ENCODE assay signal across 8 cellular contexts in the genomic region with DNA sequence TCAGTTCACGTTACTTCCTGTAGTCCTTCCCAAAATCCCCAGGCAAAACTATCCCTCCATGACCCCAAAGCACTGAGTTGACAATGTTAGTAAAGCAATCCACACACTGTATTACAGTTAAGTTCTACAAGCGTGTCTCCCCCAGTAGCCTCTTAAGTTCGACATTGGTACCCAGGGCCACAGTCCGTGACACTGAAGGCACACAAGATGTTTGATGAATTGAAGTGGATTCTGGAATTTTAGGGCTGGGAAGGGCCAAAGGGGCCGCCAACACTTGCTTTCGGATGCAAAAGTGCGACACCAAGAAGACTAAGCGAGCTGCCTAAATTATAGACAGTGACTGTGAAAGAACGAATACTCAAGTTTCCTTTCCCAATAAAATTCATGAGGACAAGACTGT. TPM values are rescaled to one million over a fixed set of nuclear protein-coding genes. Genes with fewer than 3 reads are reported as not detected.
DNase-seq lines count a peak whose midpoint lies in the region; ATAC-seq and TF ChIP-seq lines count a peak whose summit lies in the region.

No MANE protein-coding gene starts in this region.

- H3K9me3 ChIP-seq in CD8-positive, alpha-beta T cell (ENCODE audit: low read length) = no peaks in the 10 kb centered on the region
- H3K9me3 ChIP-seq in Karpas-422 (ENCODE audit: low read length) = no peaks in the 10 kb centered on the region
- H3K9me3 ChIP-seq in parathyroid adenoma (ENCODE audit: control insufficient read depth, low read length) = no peaks in the 10 kb centered on the region

- peak overlapping the region; percentile 79 for H3K27ac Mint-ChIP-seq in CD8-positive, alpha-beta T cell
- H3K27ac Mint-ChIP-seq in endothelial cell (ENCODE audit: unreplicated experiment) = peak overlapping the region; percentile 4

- no peak for ATAC-seq in CD8-positive, alpha-beta T cell
- ATAC-seq in HG02678 (IDR thresholded peaks at IDR 0.05; ENCODE audit: unreplicated experiment) = no peak
- no peak for ATAC-seq in HG03469 (IDR thresholded peaks at IDR 0.05; ENCODE audit: unreplicated experiment)

- no peak overlapping the region for H3K4me3 ChIP-seq in CD8-positive, alpha-beta T cell (ENCODE audit: low read depth, low read length)
- peak overlapping the region; percentile 82 for H3K4me3 ChIP-seq in Karpas-422 (ENCODE audit: low read length)
- H3K4me3 ChIP-seq in parathyroid adenoma (ENCODE audit: low read depth, low read length) = peak overlapping the region; percentile 96

- no peaks in the 10 kb centered on the region for H3K27me3 Mint-ChIP-seq in CD8-positive, alpha-beta T cell (ENCODE audit: low read depth)
- peaks cover 13% of the 10 kb centered on the region for H3K27me3 Mint-ChIP-seq in endothelial cell (ENCODE audit: unreplicated experiment)

- intact Hi-C loops in CD8-positive, alpha-beta T cell (cut with DNase I, micrococcal nuclease) = loop anchor here (5.0 to 10.0 kb wide), 5 partner anchors 350 to 1925 kb away; partner anchors contain the start of genes N4BP1 (in 1 of the 2), NETO2 (in 1 of the 2) and SIAH1 (in 1 of the 2)

- H3K79me2 ChIP-seq in Karpas-422 (ENCODE audit: low read length) (peaks cover 86% of the 10 kb centered on the region), parathyroid adenoma (peaks cover 47% of the 10 kb centered on the region)

- no peak for DNase-seq in CD8-positive, alpha-beta T cell
- no peak for DNase-seq in Karpas-422
- no peak for DNase-seq in endothelial cell (ENCODE audit: low spot score)
- no peak for DNase-seq in effector CD4-positive, alpha-beta T cell
- DNase-seq in HPDE6-E6E7 (ENCODE audit: extremely low spot score) = no peak

- H3K36me3 Mint-ChIP-seq in CD8-positive, alpha-beta T cell = peaks cover 7% of the 10 kb centered on the region
- H3K36me3 Mint-ChIP-seq in endothelial cell (ENCODE audit: low read depth, unreplicated experiment) = no peaks in the 10 kb centered on the region

- TF ChIP-seq CTCF in CD8-positive, alpha-beta T cell (IDR thresholded peaks at IDR 0.05) = no peak
- TF ChIP-seq CTCF in endothelial cell (IDR thresholded peaks at IDR 0.05; ENCODE audit: unreplicated experiment) (no peak), parathyroid adenoma (IDR thresholded peaks at IDR 0.05) (no peak)

- H3K9me2 ChIP-seq in Karpas-422 (replicated peaks; ENCODE audit: insufficient read depth, low read length) = no peaks in the 10 kb centered on the region

- H2AFZ ChIP-seq in Karpas-422 (ENCODE audit: low read length) (no peak overlapping the region), parathyroid adenoma (no peak overlapping the region)

- H4K20me1 ChIP-seq in Karpas-422 (ENCODE audit: insufficient read depth, low read depth, low read length) = peaks cover 51% of the 10 kb centered on the region

- H3K4me3 Mint-ChIP-seq in CD8-positive, alpha-beta T cell = no peak overlapping the region
- H3K4me3 Mint-ChIP-seq in endothelial cell (ENCODE audit: unreplicated experiment) = no peak overlapping the region

- no peaks in the 10 kb centered on the region for H3K36me3 ChIP-seq in CD8-positive, alpha-beta T cell (ENCODE audit: insufficient read depth, low read length)
- peaks cover 9% of the 10 kb centered on the region; the same call in 1 of the 2 replicates for H3K36me3 ChIP-seq in Karpas-422 (ENCODE audit: insufficient read depth, low read length)
- no peaks in the 10 kb centered on the region for H3K36me3 ChIP-seq in parathyroid adenoma (ENCODE audit: control insufficient read depth, insufficient read depth, low read length)

- peaks cover 32% of the 10 kb centered on the region for H3K4me1 ChIP-seq in CD8-positive, alpha-beta T cell (ENCODE audit: insufficient read depth, low read length)
- H3K4me1 ChIP-seq in Karpas-422 (ENCODE audit: low read length) = peaks cover 50% of the 10 kb centered on the region
- peaks cover 18% of the 10 kb centered on the region for H3K4me1 ChIP-seq in parathyroid adenoma

- POLR2A ChIA-PET in CD8-positive, alpha-beta T cell (lab: Charles Lee) = no interaction called here

- no peak overlapping the region for H3K27ac ChIP-seq in CD8-positive, alpha-beta T cell (ENCODE audit: low read depth, low read length)
- H3K27ac ChIP-seq in Karpas-422 (ENCODE audit: low read length) = no peak overlapping the region
- no peak overlapping the region for H3K27ac ChIP-seq in parathyroid adenoma

- no peaks in the 10 kb centered on the region for H3K27me3 ChIP-seq in CD8-positive, alpha-beta T cell (ENCODE audit: insufficient read depth, low read length)
- no peaks in the 10 kb centered on the region for H3K27me3 ChIP-seq in Karpas-422 (ENCODE audit: low read length)
- H3K27me3 ChIP-seq in parathyroid adenoma (ENCODE audit: control insufficient read depth, insufficient read depth, low read length) = no peaks in the 10 kb centered on the region

- no peaks in the 10 kb centered on the region for H3K9me3 Mint-ChIP-seq in CD8-positive, alpha-beta T cell
- no peaks in the 10 kb centered on the region for H3K9me3 Mint-ChIP-seq in endothelial cell (ENCODE audit: unreplicated experiment)

- H3K4me2 ChIP-seq in Karpas-422 (ENCODE audit: low read depth, low read length, poor library complexity, severe bottlenecking) (peak overlapping the region; percentile 88), parathyroid adenoma (ENCODE audit: low read length) (peak overlapping the region; percentile 74)

- CTCF ChIA-PET in CD8-positive, alpha-beta T cell (lab: Charles Lee) = interaction anchor here (1.2 to 1.5 kb wide), 2 partner anchors 13 to 350 kb away, joined by 3 to 7 read pairs; no protein-coding TSS in a partner anchor

- peaks cover 47% of the 10 kb centered on the region for H3K4me1 Mint-ChIP-seq in CD8-positive, alpha-beta T cell (ENCODE audit: low read depth)
- H3K4me1 Mint-ChIP-seq in endothelial cell (ENCODE audit: unreplicated experiment) = peaks cover 35% of the 10 kb centered on the region

- H3K9ac ChIP-seq in Karpas-422 (ENCODE audit: low read length) (peak overlapping the region; percentile 82), parathyroid adenoma (no peak overlapping the region)

RNA-seq across cellular contexts. Expression of gene VPS35, which starts 1.5 kb away (rescaled TPM):
- total RNA-seq in CD8-positive, alpha-beta T cell = 10 to 100 TPM; 30.1 to 32.1 TPM
- 47.5 and 91.1 TPM in 2 replicates for total RNA-seq in Karpas-422 (2014; rRNA removed; shearing (Covaris generic); ENCODE audit: low replicate concordance)
- 78.4 TPM for total RNA-seq in endothelial cell (ENCODE audit: unreplicated experiment)

RNA-seq across cellular contexts. Expression of gene ORC6, which starts 2.0 kb away (rescaled TPM):
- total RNA-seq in CD8-positive, alpha-beta T cell = 1 to 10 TPM; 4.7 to 5.7 TPM
- total RNA-seq in Karpas-422 (2014; rRNA removed; shearing (Covaris generic); ENCODE audit: low replicate concordance) = 24.4 and 38.0 TPM in 2 replicates
- 22.4 TPM for total RNA-seq in endothelial cell (ENCODE audit: unreplicated experiment)
